In genomic region chr14:75418779-75419768, GRCh38 we compare ENCODE assay signal across 8 cellular contexts. TPM values are rescaled to one million over a fixed set of nuclear protein-coding genes. Genes with fewer than 3 reads are reported as not detected.
DNase-seq lines count a peak whose midpoint lies in the region; ATAC-seq and TF ChIP-seq lines count a peak whose summit lies in the region.

No MANE protein-coding gene starts in this region.

- H3K4me1 Mint-ChIP-seq in MCF 10A (ENCODE audit: insufficient read depth, unreplicated experiment) = peaks cover 30% of the 10 kb centered on the region
- peaks cover 25% of the 10 kb centered on the region for H3K4me1 Mint-ChIP-seq in activated T-helper 2 cell treated with anti-CD3 and anti-CD28 coated beads, Interferon-gamma antibody, Interleukin-2, Interleukin-4, amounts not matched to agents 10 μg/mL and 5 μg/mL and 100 μg/mL, durations not matched to agents 14 hours and 24 hours and 36 hours (ENCODE audit: low read depth)

- peak overlapping the region; percentile 0 for H3K4me3 Mint-ChIP-seq in MCF 10A (ENCODE audit: unreplicated experiment)
- H3K4me3 Mint-ChIP-seq in activated T-helper 2 cell treated with anti-CD3 and anti-CD28 coated beads, Interferon-gamma antibody, Interleukin-2, Interleukin-4, amounts not matched to agents 10 μg/mL and 5 μg/mL and 100 μg/mL, durations not matched to agents 14 hours and 24 hours and 36 hours (ENCODE audit: low read depth) = peak overlapping the region; percentile 5

- no peaks in the 10 kb centered on the region for H3K27me3 Mint-ChIP-seq in MCF 10A (ENCODE audit: insufficient read depth, unreplicated experiment)
- H3K27me3 Mint-ChIP-seq in activated T-helper 2 cell treated with anti-CD3 and anti-CD28 coated beads, Interferon-gamma antibody, Interleukin-2, Interleukin-4, amounts not matched to agents 10 μg/mL and 5 μg/mL and 100 μg/mL, durations not matched to agents 14 hours and 24 hours and 36 hours (ENCODE audit: low read depth) = no peaks in the 10 kb centered on the region

- ATAC-seq in lung (ENCODE audit: insufficient read depth, low FRiP score) (peak; percentile 79), GM19397 (IDR thresholded peaks at IDR 0.05; ENCODE audit: unreplicated experiment) (no peak)

- H3K9me3 Mint-ChIP-seq in MCF 10A (ENCODE audit: unreplicated experiment) = no peaks in the 10 kb centered on the region
- peaks cover 3% of the 10 kb centered on the region for H3K9me3 Mint-ChIP-seq in activated T-helper 2 cell treated with anti-CD3 and anti-CD28 coated beads, Interferon-gamma antibody, Interleukin-2, Interleukin-4, amounts not matched to agents 10 μg/mL and 5 μg/mL and 100 μg/mL, durations not matched to agents 14 hours and 24 hours and 36 hours

- POLR2A ChIA-PET in MCF 10A (lab: Yijun Ruan, JAX) = interaction anchor here (1.0 to 2.4 kb wide), 11 partner anchors 9 to 142 kb away, joined by 3 to 22 read pairs (median 4); partner anchors contain the start of gene JDP2

- H3K27ac ChIP-seq in breast epithelium (peak overlapping the region in 1 of 2 donors; percentile 9), KOPT-K1 (ENCODE audit: low read depth, low read length, poor library complexity, severe bottlenecking) (peak overlapping the region; percentile 68), lung (ENCODE audit: low read depth in 1 of 2, low read length in 1 of 2) (peak overlapping the region in 1 of 2 donors; percentile 56), spleen (peak overlapping the region in 2 of 8 donors; percentile 26 to 71)

- CTCF ChIA-PET in MCF 10A (lab: Yijun Ruan, JAX) = interaction anchor here (0.6 to 3.3 kb wide), 4 partner anchors 111 to 1585 kb away, joined by 3 to 14 read pairs (median 4); no protein-coding TSS in a partner anchor

- WGBS in lung, 2 donors = 18 to 39% methylated on average over 16 of the region's 16 CpGs
- 26 to 43% (median 31%) methylated on average over 15 to 16 of the region's 16 CpGs for WGBS in spleen, 5 donors
- WGBS in lower leg skin, 2 donors = 34 to 39% methylated on average over 16 of the region's 16 CpGs

- no peak for TF ChIP-seq CTCF in MCF 10A (IDR thresholded peaks at IDR 0.05; ENCODE audit: unreplicated experiment)
- TF ChIP-seq CTCF in breast epithelium (IDR thresholded peaks at IDR 0.05) = no peak
- no peak for TF ChIP-seq CTCF in lung (IDR thresholded peaks at IDR 0.05; ENCODE audit: control extremely low read depth, extremely low read depth)
- no peak for TF ChIP-seq CTCF in spleen (IDR thresholded peaks at IDR 0.05 in 8 of 11, conservative IDR thresholded peaks at IDR 0.05 in 3 of 11)
- TF ChIP-seq CTCF in lower leg skin (IDR thresholded peaks at IDR 0.05) = no peak

- no TSS peak for BruUV-seq in MCF 10A (replicated peaks; lab: Mats Ljungman, UMichigan)

- intact Hi-C loops in MCF 10A (cut with micrococcal nuclease) (no loop called here), breast epithelium (cut with DNase I; ENCODE audit: low total_unique reads) (no loop called here), spleen (cut with DNase I; ENCODE audit: low total_unique reads) (no loop called here), lower leg skin (cut with DNase I; ENCODE audit: low total_unique reads) (no loop called here)
- intact Hi-C loops in activated T-helper 2 cell treated with anti-CD3 and anti-CD28 coated beads, Interferon-gamma antibody, Interleukin-2, Interleukin-4, amounts not matched to agents 10 μg/mL and 5 μg/mL and 100 μg/mL, durations not matched to agents 14 hours and 24 hours and 36 hours (cut with micrococcal nuclease) = loop anchor here (2.0 kb wide), 1 partner anchor 78 kb away; no protein-coding TSS in a partner anchor

- H3K9me3 ChIP-seq in breast epithelium (no peaks in the 10 kb centered on the region), KOPT-K1 (ENCODE audit: insufficient read depth, low read length, poor library complexity, severe bottlenecking) (peaks cover under 1% of the 10 kb centered on the region), lung (ENCODE audit: control insufficient read depth in 2 of 2, insufficient read depth in 1 of 2, low read length in 1 of 2) (peaks cover 0 to 2% of the 10 kb centered on the region in 2 donors), spleen (peaks cover 0 to 5% (median 0%) of the 10 kb centered on the region in 8 donors)

- no peaks in the 10 kb centered on the region for H3K36me3 ChIP-seq in breast epithelium
- H3K36me3 ChIP-seq in KOPT-K1 (ENCODE audit: insufficient read depth, low read length) = no peaks in the 10 kb centered on the region
- no peaks in the 10 kb centered on the region for H3K36me3 ChIP-seq in lung (ENCODE audit: control insufficient read depth in 2 of 2, insufficient read depth in 2 of 2, low read length in 2 of 2)
- no peaks in the 10 kb centered on the region for H3K36me3 ChIP-seq in spleen

- H3K27me3 ChIP-seq in breast epithelium = no peaks in the 10 kb centered on the region
- no peaks in the 10 kb centered on the region for H3K27me3 ChIP-seq in lung (ENCODE audit: control insufficient read depth, insufficient read depth)
- H3K27me3 ChIP-seq in spleen (replicated peaks in 1 of 7) = no peaks in the 10 kb centered on the region

- H3K4me1 ChIP-seq in breast epithelium (no peaks in the 10 kb centered on the region), lung (ENCODE audit: control insufficient read depth in 2 of 2, insufficient read depth in 2 of 2, low read length in 2 of 2) (peaks cover 0 to 4% of the 10 kb centered on the region in 2 donors), spleen (peaks cover 0 to 20% (median 13%) of the 10 kb centered on the region in 6 donors)

- H3K27ac Mint-ChIP-seq in MCF 10A (ENCODE audit: low read depth, unreplicated experiment) = peak overlapping the region; percentile 6
- H3K27ac Mint-ChIP-seq in activated T-helper 2 cell treated with anti-CD3 and anti-CD28 coated beads, Interferon-gamma antibody, Interleukin-2, Interleukin-4, amounts not matched to agents 10 μg/mL and 5 μg/mL and 100 μg/mL, durations not matched to agents 14 hours and 24 hours and 36 hours = peak overlapping the region; percentile 38

- no peak for TF ChIP-seq POLR2A in breast epithelium (IDR thresholded peaks at IDR 0.05)
- no peak for TF ChIP-seq POLR2A in spleen (IDR thresholded peaks at IDR 0.05)
- no peak for TF ChIP-seq POLR2A in lower leg skin (IDR thresholded peaks at IDR 0.05)

- H3K4me3 ChIP-seq in breast epithelium (no peak overlapping the region), lung (no peak overlapping the region), spleen (no peak overlapping the region), lower leg skin (ENCODE audit: low read depth, poor library complexity, severe bottlenecking) (no peak overlapping the region)

- H3K36me3 Mint-ChIP-seq in MCF 10A (ENCODE audit: insufficient read depth, unreplicated experiment) = no peaks in the 10 kb centered on the region
- no peaks in the 10 kb centered on the region for H3K36me3 Mint-ChIP-seq in activated T-helper 2 cell treated with anti-CD3 and anti-CD28 coated beads, Interferon-gamma antibody, Interleukin-2, Interleukin-4, amounts not matched to agents 10 μg/mL and 5 μg/mL and 100 μg/mL, durations not matched to agents 14 hours and 24 hours and 36 hours (ENCODE audit: low read depth)

- DNase-seq in MCF 10A (ENCODE audit: unreplicated experiment) = peak; percentile 46
- DNase-seq in breast epithelium (ENCODE audit: low spot score in 2 of 2) = no peak
- DNase-seq in activated T-helper 2 cell treated with anti-CD3 and anti-CD28 coated beads, Interferon-gamma antibody, Interleukin-2, Interleukin-4, amounts not matched to agents 10 μg/mL and 5 μg/mL and 100 μg/mL, durations not matched to agents 14 hours and 24 hours and 36 hours (ENCODE audit: low spot score) = peak; percentile 35
- no peak for DNase-seq in lung (ENCODE audit: low spot score)
- DNase-seq in spleen = no peak
- DNase-seq in lower leg skin (ENCODE audit: low spot score in 2 of 2) = no peak

RNA-seq across cellular contexts. Expression of gene JDP2, which starts 8.7 kb away (rescaled TPM):
- total RNA-seq in MCF 10A (2022) = 38.9 and 45.3 TPM in 2 replicates
- 100 to 1,000 TPM in 1 of 3 donors, 10 to 100 TPM in 2; 35.7 to 153 (median 58.3) TPM for total RNA-seq in breast epithelium
- total RNA-seq in activated T-helper 2 cell treated with anti-CD3 and anti-CD28 coated beads, Interferon-gamma antibody, Interleukin-2, Interleukin-4, amounts not matched to agents 10 μg/mL and 5 μg/mL and 100 μg/mL, durations not matched to agents 14 hours and 24 hours and 36 hours = 1.1 and 1.4 TPM in 2 replicates
- 10 to 100 TPM; 34.8 to 77.5 TPM for total RNA-seq in lung
- 10 to 100 TPM; 38.0 to 88.9 TPM for polyA plus RNA-seq in lung
- total RNA-seq in spleen = 100 to 1,000 TPM in 4 of 7 donors, 10 to 100 TPM in 3; 52.6 to 144 (median 123) TPM
- 10 to 100 TPM; 18.2 to 89.1 (median 32.2) TPM for polyA plus RNA-seq in spleen
- 10 to 100 TPM; 31.7 to 53.9 (median 36.0) TPM for total RNA-seq in lower leg skin

Comparison
In these comparisons a context has a peak if more than half of its experiments do, and no peak if none do; other contexts are left out.
1. DNase-seq: peak in MCF 10A (single experiment) and activated T-helper 2 cell treated with anti-CD3 and anti-CD28 coated beads, Interferon-gamma antibody, Interleukin-2, Interleukin-4, amounts not matched to agents 10 μg/mL and 5 μg/mL and 100 μg/mL, durations not matched to agents 14 hours and 24 hours and 36 hours (single experiment); none in breast epithelium (0 of 2), lung (single experiment), spleen (single experiment) and lower leg skin (0 of 2).
2. RNA of gene JDP2, which starts 8.7 kb away (total RNA-seq): 52.6 to 144 TPM in spleen, 34.8 to 77.5 TPM in lung, 35.7 to 153 TPM in breast epithelium, 38.9 to 45.3 TPM in MCF 10A and 31.7 to 53.9 TPM in lower leg skin; 1.1 to 1.4 TPM in activated T-helper 2 cell treated with anti-CD3 and anti-CD28 coated beads, Interferon-gamma antibody, Interleukin-2, Interleukin-4, amounts not matched to agents 10 μg/mL and 5 μg/mL and 100 μg/mL, durations not matched to agents 14 hours and 24 hours and 36 hours; every median in the first group is over 10 times any median in the second.